ENCODE assay signal across 8 cellular contexts in genomic region chr15:41512078-41512394, GRCh38. TPM values are rescaled to one million over a fixed set of nuclear protein-coding genes. Genes with fewer than 3 reads are reported as not detected.
DNase-seq lines count a peak whose midpoint lies in the region; ATAC-seq, FAIRE-seq and TF ChIP-seq lines count a peak whose summit lies in the region.

No MANE protein-coding gene starts in this region.

- H3K9me2 ChIP-seq in Loucy (replicated peaks; ENCODE audit: low read depth, low read length) = no peaks in the 10 kb centered on the region

- peak overlapping the region; percentile 58 for H3K4me3 ChIP-seq in CD8-positive, alpha-beta memory T cell (ENCODE audit: low read length)
- H3K4me3 ChIP-seq in Loucy (ENCODE audit: low read length, poor library complexity, severe bottlenecking) (peak overlapping the region; percentile 72), duodenal mucosa (ENCODE audit: low read depth in 1 of 2, low read length in 2 of 2) (peak overlapping the region; percentile 78 to 81), neural progenitor cell (peak overlapping the region; percentile 42)

- peaks cover 21 to 27% of the 10 kb centered on the region in 2 donors for H3K27me3 Mint-ChIP-seq in CD8-positive, alpha-beta memory T cell
- H3K27me3 Mint-ChIP-seq in neural progenitor cell (ENCODE audit: insufficient read depth, low read depth) = peaks cover 65% of the 10 kb centered on the region

- H3K9me3 ChIP-seq in CD8-positive, alpha-beta memory T cell (ENCODE audit: low read length) = no peaks in the 10 kb centered on the region
- no peaks in the 10 kb centered on the region for H3K9me3 ChIP-seq in Loucy (ENCODE audit: insufficient read depth, low read depth, low read length)
- H3K9me3 ChIP-seq in duodenal mucosa (ENCODE audit: control insufficient read depth in 1 of 2, low read length in 2 of 2) = no peaks in the 10 kb centered on the region
- no peaks in the 10 kb centered on the region for H3K9me3 ChIP-seq in neural progenitor cell (ENCODE audit: low read depth)

- ATAC-seq in HG03378 (IDR thresholded peaks at IDR 0.05; ENCODE audit: unreplicated experiment) = no peak
- no peak for ATAC-seq in GM21447 (IDR thresholded peaks at IDR 0.05; ENCODE audit: unreplicated experiment)

- H2AFZ ChIP-seq in Loucy (ENCODE audit: low read length) = no peak overlapping the region
- peak overlapping the region; percentile 68 for H2AFZ ChIP-seq in neural progenitor cell (replicated peaks)

- H3K36me3 ChIP-seq in CD8-positive, alpha-beta memory T cell (ENCODE audit: insufficient read depth, low read length) = no peaks in the 10 kb centered on the region
- H3K36me3 ChIP-seq in Loucy (ENCODE audit: insufficient read depth, low read length) (no peaks in the 10 kb centered on the region), duodenal mucosa (ENCODE audit: control insufficient read depth in 1 of 2, insufficient read depth in 2 of 2, low read length in 2 of 2) (no peaks in the 10 kb centered on the region), neural progenitor cell (no peaks in the 10 kb centered on the region)

- H3K4me2 ChIP-seq in Loucy (ENCODE audit: low read depth, low read length, poor library complexity, severe bottlenecking) (peak overlapping the region; percentile 70), neural progenitor cell (peak overlapping the region; percentile 83)

- peaks cover 17% of the 10 kb centered on the region for H3K27me3 ChIP-seq in CD8-positive, alpha-beta memory T cell (ENCODE audit: insufficient read depth, low read length, poor library complexity, severe bottlenecking)
- H3K27me3 ChIP-seq in Loucy (ENCODE audit: insufficient read depth, low read length, poor library complexity, severe bottlenecking) (no peaks in the 10 kb centered on the region), duodenal mucosa (ENCODE audit: control insufficient read depth in 1 of 2, insufficient read depth in 2 of 2, low read length in 2 of 2) (peaks cover 0 to 4% of the 10 kb centered on the region in 2 donors), neural progenitor cell (peaks cover 80% of the 10 kb centered on the region)

- CTCF ChIA-PET in CD8-positive, alpha-beta memory T cell (lab: Charles Lee) = no interaction called here

- TF ChIP-seq CTCF in Loucy (conservative IDR thresholded peaks at IDR 0.05; ENCODE audit: low read length) (no peak), neural progenitor cell (IDR thresholded peaks at IDR 0.05) (no peak)

- no peaks in the 10 kb centered on the region for H3K9me3 Mint-ChIP-seq in CD8-positive, alpha-beta memory T cell
- no peaks in the 10 kb centered on the region for H3K9me3 Mint-ChIP-seq in neural progenitor cell

- peaks cover 0 to 2% (median 1%) of the 10 kb centered on the region in 3 donors for H3K36me3 Mint-ChIP-seq in CD8-positive, alpha-beta memory T cell
- H3K36me3 Mint-ChIP-seq in neural progenitor cell = peaks cover 8% of the 10 kb centered on the region

- H3K27ac Mint-ChIP-seq in CD8-positive, alpha-beta memory T cell = peak overlapping the region in 7 of 8 donors; percentile 56 to 97 (median 66)
- H3K27ac Mint-ChIP-seq in neural progenitor cell = no peak overlapping the region

- H3F3A ChIP-seq in Loucy (ENCODE audit: low read depth) = no peaks in the 10 kb centered on the region
- H3F3A ChIP-seq in neural progenitor cell (ENCODE audit: low read depth) = peaks cover 24% of the 10 kb centered on the region

- H3K79me2 ChIP-seq in Loucy (ENCODE audit: insufficient read depth, low read length) = no peaks in the 10 kb centered on the region; the same call in 1 of the 2 replicates
- no peaks in the 10 kb centered on the region for H3K79me2 ChIP-seq in neural progenitor cell (ENCODE audit: low read depth)

- peaks cover 26% of the 10 kb centered on the region for H3K4me1 ChIP-seq in CD8-positive, alpha-beta memory T cell (ENCODE audit: insufficient read depth, low read length)
- H3K4me1 ChIP-seq in Loucy (ENCODE audit: insufficient read depth, low read length, poor library complexity, severe bottlenecking) = peaks cover 6% of the 10 kb centered on the region
- H3K4me1 ChIP-seq in duodenal mucosa (ENCODE audit: control insufficient read depth in 1 of 2, insufficient read depth in 2 of 2, low read length in 2 of 2) = peaks cover 20 to 40% of the 10 kb centered on the region in 2 donors
- H3K4me1 ChIP-seq in neural progenitor cell = peaks cover 23% of the 10 kb centered on the region

- H4K20me1 ChIP-seq in Loucy (ENCODE audit: insufficient read depth, low read length, poor library complexity, severe bottlenecking) = no peaks in the 10 kb centered on the region
- H4K20me1 ChIP-seq in neural progenitor cell (ENCODE audit: low read depth) = peaks cover 34% of the 10 kb centered on the region

- FAIRE-seq in urothelium cell line (lab: Jason Lieb, UNC) = no peak

- no peak for DNase-seq in CD8-positive, alpha-beta memory T cell
- DNase-seq in neural progenitor cell (ENCODE audit: low spot score) = no peak
- no peak for DNase-seq in NCI-H2196 (lab: John Stamatoyannopoulos, UW; ENCODE audit: unreplicated experiment)
- no peak for DNase-seq in urothelium cell line (ENCODE audit: low spot score)

- no peak overlapping the region for H3K27ac ChIP-seq in CD8-positive, alpha-beta memory T cell (ENCODE audit: low read depth, low read length)
- H3K27ac ChIP-seq in duodenal mucosa (ENCODE audit: low read depth, low read length) (no peak overlapping the region), neural progenitor cell (no peak overlapping the region)

- peak overlapping the region; percentile 80 to 96 (median 89) for H3K4me3 Mint-ChIP-seq in CD8-positive, alpha-beta memory T cell
- peak overlapping the region; percentile 68 for H3K4me3 Mint-ChIP-seq in neural progenitor cell

- POLR2A ChIA-PET in CD8-positive, alpha-beta memory T cell (lab: Charles Lee) = no interaction called here

- H3K4me1 Mint-ChIP-seq in CD8-positive, alpha-beta memory T cell = peaks cover 24 to 32% (median 29%) of the 10 kb centered on the region in 3 donors
- peaks cover 14% of the 10 kb centered on the region for H3K4me1 Mint-ChIP-seq in neural progenitor cell

- H3K9ac ChIP-seq in Loucy (ENCODE audit: low read depth, low read length, poor library complexity, severe bottlenecking) (no peak overlapping the region), duodenal mucosa (ENCODE audit: low read depth in 1 of 2, low read length in 2 of 2) (peak overlapping the region; percentile 61 to 73), neural progenitor cell (no peak overlapping the region)

RNA-seq across cellular contexts. Expression of gene LTK, which starts 1.6 kb away (rescaled TPM):
- under 1 TPM; 0.27 to 0.31 TPM for total RNA-seq in CD8-positive, alpha-beta memory T cell
- polyA plus RNA-seq in CD8-positive, alpha-beta memory T cell = 7.3 TPM
- total RNA-seq in neural progenitor cell (ENCODE audit: low replicate concordance) = 0.12 TPM in 1 of 2 replicates, not detected in the other

RNA-seq across cellular contexts. Expression of gene ITPKA, which starts 18.4 kb away (rescaled TPM):
- total RNA-seq in CD8-positive, alpha-beta memory T cell = under 1 TPM; 0.44 to 0.53 TPM
- polyA plus RNA-seq in CD8-positive, alpha-beta memory T cell = not detected
- 0.09 TPM in 1 of 2 replicates, not detected in the other for total RNA-seq in neural progenitor cell (ENCODE audit: low replicate concordance)

RNA-seq across cellular contexts. Expression of gene RPAP1, which starts 32.0 kb away (rescaled TPM):
- total RNA-seq in CD8-positive, alpha-beta memory T cell = 10 to 100 TPM; 64.6 to 69.3 TPM
- 20.7 TPM for polyA plus RNA-seq in CD8-positive, alpha-beta memory T cell
- total RNA-seq in neural progenitor cell (ENCODE audit: low replicate concordance) = 20.3 and 36.8 TPM in 2 replicates

RNA-seq across cellular contexts. Expression of gene TYRO3, which starts 47.0 kb away (rescaled TPM):
- 1 to 10 TPM; 2.0 to 2.6 TPM for total RNA-seq in CD8-positive, alpha-beta memory T cell
- polyA plus RNA-seq in CD8-positive, alpha-beta memory T cell = 0.46 TPM
- total RNA-seq in neural progenitor cell (ENCODE audit: low replicate concordance) = 59.1 and 116 TPM in 2 replicates

Comparison
In these comparisons a context has a peak if more than half of its experiments do, and no peak if none do; other contexts are left out.
1. H3K9ac ChIP-seq: peak in duodenal mucosa (2 of 2); none in Loucy (single experiment) and neural progenitor cell (single experiment).
2. Peak in every context shown above with its lines, with median percentiles within 50 percentile points of each other: H3K4me3 ChIP-seq.